9 cellular contexts compared by ENCODE assay signal in the genomic region with DNA sequence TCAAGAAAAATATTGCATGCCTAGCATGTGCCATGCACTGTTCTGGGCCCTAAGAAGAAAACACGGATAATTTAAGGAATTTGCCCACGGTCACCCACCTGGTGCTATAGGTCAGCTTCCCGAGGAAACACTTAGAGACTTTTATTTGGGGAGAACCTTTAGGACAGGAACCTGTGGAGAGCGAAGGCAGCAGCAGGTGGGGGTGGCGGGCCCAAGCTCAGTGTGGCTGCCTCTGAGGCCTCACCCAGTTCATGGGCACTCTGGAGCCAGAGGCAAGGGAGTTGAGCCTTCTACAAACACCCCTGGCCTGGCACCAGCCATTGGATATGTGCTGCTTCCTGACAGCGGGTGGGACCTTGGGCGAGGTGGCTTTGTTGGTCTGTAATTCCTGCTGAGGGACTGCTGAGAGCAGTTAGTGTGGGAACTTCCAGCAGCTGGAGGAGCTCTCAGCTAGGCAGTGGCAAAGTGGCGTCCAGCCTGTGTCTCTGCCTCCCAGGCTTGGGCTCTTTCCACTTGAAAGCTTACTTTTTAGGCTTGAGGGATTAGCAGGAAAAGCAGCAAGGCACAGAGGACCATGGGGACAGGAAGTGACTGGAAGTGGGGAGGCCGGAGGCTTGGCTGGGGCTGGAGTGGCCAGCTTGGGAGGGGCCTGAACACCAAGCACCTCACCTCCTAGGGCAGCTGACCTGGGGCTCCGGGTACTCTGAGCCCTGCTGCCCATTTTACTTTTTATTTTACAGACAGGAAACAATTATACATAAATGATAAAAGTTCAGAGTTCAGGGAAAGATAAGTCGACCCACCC. TPM values are rescaled to one million over a fixed set of nuclear protein-coding genes. Genes with fewer than 3 reads are reported as not detected.
DNase-seq lines count a peak whose midpoint lies in the region; ATAC-seq, FAIRE-seq and TF ChIP-seq lines count a peak whose summit lies in the region.
"Had no signal": no experiment of that assay in that cellular context is flagged by ENCODE, and none has a peak within 500 bp of the region (broad histone marks: within the 10 kb centered on the region; RNA-seq: fewer than 3 reads in every experiment).

No MANE protein-coding gene starts in this region.

- DNase-seq in NCI-H82 (lab: John Stamatoyannopoulos, UW) (peak; percentile 41), NCI-H82 treated with DMSO at 0.1 percent for 48 hours (lab: John Stamatoyannopoulos, UW; ENCODE audit: unreplicated experiment) (no peak), adipocyte (ENCODE audit: low read depth) (no peak), right lobe of liver (no peak), urothelium cell line (ENCODE audit: low spot score) (no peak), NCI-H2171 treated with DMSO at 0.1 percent for 48 hours (lab: John Stamatoyannopoulos, UW) (no peak)
- DNase-seq in stimulated activated effector memory CD8-positive, alpha-beta T cell treated with anti-CD3 and anti-CD28 coated beads, Interleukin-12 subunit alpha, Interleukin-12 subunit beta, amount 100 ng/mL, for 72 hours (ENCODE audit: low spot score in 2 of 2): no peak
- DNase-seq: activated CD4-positive, CD25-positive, alpha-beta regulatory T cell had no signal

- no peaks in the 10 kb centered on the region for H3K9me3 ChIP-seq in adipocyte (ENCODE audit: control insufficient read depth, low read length)
- no peaks in the 10 kb centered on the region for H3K9me3 ChIP-seq in right lobe of liver

- H3K9me3 Mint-ChIP-seq in stimulated activated effector memory CD8-positive, alpha-beta T cell treated with anti-CD3 and anti-CD28 coated beads, Interleukin-12 subunit alpha, Interleukin-12 subunit beta, amount 100 ng/mL, for 72 hours: no peaks in the 10 kb centered on the region

- TF ChIP-seq POLR2A in right lobe of liver (IDR thresholded peaks at IDR 0.05): no peak

- FAIRE-seq in urothelium cell line (lab: Jason Lieb, UNC): no peak

- H3K36me3 Mint-ChIP-seq in stimulated activated effector memory CD8-positive, alpha-beta T cell treated with anti-CD3 and anti-CD28 coated beads, Interleukin-12 subunit alpha, Interleukin-12 subunit beta, amount 100 ng/mL, for 72 hours: peaks cover 79% of the 10 kb centered on the region

- H3K4me1 ChIP-seq in adipocyte (ENCODE audit: control insufficient read depth, insufficient read depth, low read length): peaks cover 28% of the 10 kb centered on the region
- H3K4me1 ChIP-seq in right lobe of liver: peaks cover 0 to 8% (median 2%) of the 10 kb centered on the region in 4 donors

- intact Hi-C loops in right lobe of liver (cut with DNase I): no loop called here

- H3K27me3 ChIP-seq in adipocyte (replicated peaks; ENCODE audit: control insufficient read depth, insufficient read depth, low read length) (no peaks in the 10 kb centered on the region), right lobe of liver (no peaks in the 10 kb centered on the region)

- H3K4me1 Mint-ChIP-seq in stimulated activated effector memory CD8-positive, alpha-beta T cell treated with anti-CD3 and anti-CD28 coated beads, Interleukin-12 subunit alpha, Interleukin-12 subunit beta, amount 100 ng/mL, for 72 hours: peaks cover 15% of the 10 kb centered on the region

- H3K9ac ChIP-seq in adipocyte (ENCODE audit: low read length): peak overlapping the region; percentile 77

- H3K27ac ChIP-seq in right lobe of liver: peak overlapping the region in 1 of 3 donors; percentile 19

- 68% methylated on average over 5 of the region's 11 CpGs for WGBS in right lobe of liver (ENCODE audit: insufficient coverage, low coverage, low lambda C conversion rate, missing lambda C conversion rate)

- ATAC-seq in right lobe of liver (peak in 3 of 4 donors; percentile 5 to 13 (median 8)), GM19351 (IDR thresholded peaks at IDR 0.05; ENCODE audit: unreplicated experiment) (no peak)
- no peak for ATAC-seq in stimulated activated effector memory CD8-positive, alpha-beta T cell treated with anti-CD3 and anti-CD28 coated beads, Interleukin-12 subunit alpha, Interleukin-12 subunit beta, amount 100 ng/mL, for 72 hours

- no peak for TF ChIP-seq CTCF in right lobe of liver (IDR thresholded peaks at IDR 0.05)

- peaks cover 48% of the 10 kb centered on the region for H3K36me3 ChIP-seq in adipocyte (ENCODE audit: control insufficient read depth, insufficient read depth, low read length, severe bottlenecking)
- H3K36me3 ChIP-seq in right lobe of liver: peaks cover 0 to 47% (median 28%) of the 10 kb centered on the region in 4 donors

- H3K4me3 ChIP-seq in adipocyte (ENCODE audit: low read length) (peak overlapping the region; percentile 70), right lobe of liver (no peak overlapping the region)

- H3K27ac Mint-ChIP-seq in stimulated activated effector memory CD8-positive, alpha-beta T cell treated with anti-CD3 and anti-CD28 coated beads, Interleukin-12 subunit alpha, Interleukin-12 subunit beta, amount 100 ng/mL, for 72 hours: peak overlapping the region; percentile 83

- H3K4me3 Mint-ChIP-seq in stimulated activated effector memory CD8-positive, alpha-beta T cell treated with anti-CD3 and anti-CD28 coated beads, Interleukin-12 subunit alpha, Interleukin-12 subunit beta, amount 100 ng/mL, for 72 hours: no peak overlapping the region

RNA-seq across cellular contexts. Expression of a gene that starts 19.1 kb away (rescaled TPM):
- 100 to 1,000 TPM in 1 of 6 experiments, 10 to 100 TPM in 5; 56.2 to 108 (median 73.4) TPM for total RNA-seq in right lobe of liver

RNA-seq across cellular contexts. Expression of a gene that starts 19.3 kb away (rescaled TPM):
- total RNA-seq in right lobe of liver: 1 to 10 TPM; 2.5 to 4.6 (median 3.0) TPM

Comparison
In these comparisons a context has a peak if more than half of its experiments do, and no peak if none do; other contexts are left out.
1. ATAC-seq: peak in right lobe of liver (3 of 4); none in stimulated activated effector memory CD8-positive, alpha-beta T cell treated with anti-CD3 and anti-CD28 coated beads, Interleukin-12 subunit alpha, Interleukin-12 subunit beta, amount 100 ng/mL, for 72 hours (single experiment) and GM19351 (single experiment).